Comparison of ENCODE assay signal across 1 cellular context in the genomic region with DNA sequence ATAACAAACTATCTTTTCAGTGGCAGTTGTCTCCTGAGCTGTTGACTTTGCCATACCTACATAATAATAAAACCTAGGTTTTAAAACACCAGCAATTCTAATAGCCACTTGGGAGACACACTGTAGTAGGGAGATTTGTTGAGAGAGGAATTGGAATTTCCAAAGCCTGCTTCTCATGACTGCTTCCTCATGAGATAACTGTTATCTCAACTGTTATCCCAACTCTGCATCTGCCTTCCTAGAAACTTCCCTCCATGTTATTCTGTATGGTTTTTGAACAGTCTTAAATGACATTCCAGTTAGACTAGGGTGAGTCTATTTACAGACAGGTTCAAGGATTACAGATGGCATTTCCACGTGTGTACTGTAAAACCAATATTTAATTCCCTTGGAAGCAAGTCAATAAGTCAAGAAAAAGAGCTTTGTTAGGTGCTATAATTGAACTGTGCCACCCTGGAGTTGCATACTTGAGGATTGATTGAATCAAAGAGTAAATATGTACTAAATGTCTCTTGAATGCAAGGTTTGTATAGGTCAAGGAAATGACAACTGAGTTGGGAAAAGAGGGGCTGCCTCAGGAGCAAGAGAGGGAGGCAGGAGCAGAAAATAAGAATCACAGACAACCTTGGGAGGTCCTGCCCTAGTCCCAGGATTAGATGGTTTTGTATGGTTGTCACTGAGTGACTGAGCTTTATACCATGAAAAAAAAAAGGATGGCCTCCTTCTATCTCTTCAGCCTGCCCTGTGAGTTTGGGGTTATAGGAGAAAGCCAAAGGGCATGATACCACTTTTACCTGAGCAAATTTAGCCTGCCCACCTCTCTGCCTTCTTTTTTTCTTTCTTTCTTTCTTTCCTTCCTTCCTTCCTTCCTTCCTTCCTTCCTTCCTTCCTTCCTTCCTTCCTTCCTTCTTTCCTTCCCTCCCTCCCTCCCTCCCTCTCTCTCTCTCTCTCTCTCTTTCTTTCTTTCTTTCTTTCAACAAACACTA.
TF ChIP-seq lines count a peak whose summit lies in the region.

No MANE protein-coding gene starts in this region.

TF ChIP-seq in HepG2, 621 proteins besides CTCF, POLR2A, EP300 and RAD21 (continues in another document):
- TF ChIP-seq ETV6 (CRISPR knock-in tag; conservative IDR thresholded peaks at IDR 0.05) (no peak), YY1 (IDR thresholded peaks at IDR 0.05; ENCODE audit: insufficient read depth, insufficient replicate concordance, low read depth, low read length) (no peak), NCOA5 (CRISPR knock-in tag; IDR thresholded peaks at IDR 0.05) (no peak), ZFP36 (IDR thresholded peaks at IDR 0.05; ENCODE audit: borderline replicate concordance, low read depth, low read length, partially characterized antibody) (no peak), TEAD2 (CRISPR knock-in tag; IDR thresholded peaks at IDR 0.05) (no peak), KLF11 (CRISPR knock-in tag; IDR thresholded peaks at IDR 0.05) (no peak), HMGA1 (CRISPR knock-in tag; conservative IDR thresholded peaks at IDR 0.05) (no peak), CBX2 (IDR thresholded peaks at IDR 0.05; ENCODE audit: low read depth, low read length) (no peak), CBX2 (CRISPR knock-in tag; IDR thresholded peaks at IDR 0.05; ENCODE audit: low read depth) (no peak), AGO1 (IDR thresholded peaks at IDR 0.05; ENCODE audit: low read depth, low read length, poor library complexity, severe bottlenecking) (no peak), TSC22D2 (CRISPR knock-in tag; IDR thresholded peaks at IDR 0.05; ENCODE audit: borderline replicate concordance) (no peak), SALL2 (CRISPR knock-in tag; IDR thresholded peaks at IDR 0.05) (no peak), JUN (CRISPR knock-in tag; IDR thresholded peaks at IDR 0.05) (no peak), U2AF2 (IDR thresholded peaks at IDR 0.05; ENCODE audit: low read depth, low read length) (0 out of 2 replicates have a peak, but pooled peaks have one; percentile 75), FOXA3 (CRISPR knock-in tag; IDR thresholded peaks at IDR 0.05) (peak; percentile 90), ZFP1 (CRISPR knock-in tag; IDR thresholded peaks at IDR 0.05) (no peak), U2AF1 (optimal IDR thresholded peaks at IDR 0.05; ENCODE audit: low read depth, low read length) (no peak), ZNF589 (CRISPR knock-in tag; conservative IDR thresholded peaks at IDR 0.05) (no peak), ZSCAN31 (CRISPR knock-in tag; IDR thresholded peaks at IDR 0.05; ENCODE audit: low read depth) (no peak), GATAD2A (CRISPR knock-in tag; IDR thresholded peaks at IDR 0.05) (peak; percentile 67; the same call in 1 of the 2 replicates), AKAP8 (CRISPR knock-in tag; IDR thresholded peaks at IDR 0.05) (no peak), TFDP1 (CRISPR knock-in tag; IDR thresholded peaks at IDR 0.05; ENCODE audit: borderline replicate concordance) (no peak), NR2F6 (IDR thresholded peaks at IDR 0.05) (peak; percentile 96), NR2F6 (CRISPR knock-in tag; IDR thresholded peaks at IDR 0.05) (peak; percentile 83), RAD51 (IDR thresholded peaks at IDR 0.05; ENCODE audit: borderline replicate concordance) (no peak), RELA (CRISPR knock-in tag; IDR thresholded peaks at IDR 0.05) (no peak), FLYWCH1 (CRISPR knock-in tag; IDR thresholded peaks at IDR 0.05) (no peak), ZNF609 (CRISPR knock-in tag; IDR thresholded peaks at IDR 0.05; ENCODE audit: borderline replicate concordance) (peak; percentile 96), KLF15 (CRISPR knock-in tag; IDR thresholded peaks at IDR 0.05; ENCODE audit: borderline replicate concordance) (no peak), SP140L (CRISPR knock-in tag; IDR thresholded peaks at IDR 0.05; ENCODE audit: borderline replicate concordance) (no peak), ZNF207 (IDR thresholded peaks at IDR 0.05; ENCODE audit: borderline replicate concordance) (no peak), CEBPG (CRISPR knock-in tag; IDR thresholded peaks at IDR 0.05) (peak; percentile 20; the same call in 1 of the 2 replicates), ZNF713 (CRISPR knock-in tag; IDR thresholded peaks at IDR 0.05) (no peak), SNAPC2 (CRISPR knock-in tag; IDR thresholded peaks at IDR 0.05) (peak; percentile 34; the same call in 1 of the 2 replicates), ZNF891 (CRISPR knock-in tag; IDR thresholded peaks at IDR 0.05) (no peak), ZNF430 (CRISPR knock-in tag; IDR thresholded peaks at IDR 0.05) (no peak), GLI4 (CRISPR knock-in tag; IDR thresholded peaks at IDR 0.05; ENCODE audit: borderline replicate concordance) (no peak), HNF4A (CRISPR knock-in tag; IDR thresholded peaks at IDR 0.05) (peak; percentile 72), FOXO1 (CRISPR knock-in tag; IDR thresholded peaks at IDR 0.05) (peak; percentile 60; the same call in 1 of the 2 replicates), HNRNPK (IDR thresholded peaks at IDR 0.05; ENCODE audit: low read depth, low read length, poor library complexity, severe bottlenecking) (peak; percentile 21), HIVEP1 (CRISPR knock-in tag; IDR thresholded peaks at IDR 0.05) (no peak), NR2F1 (CRISPR knock-in tag; IDR thresholded peaks at IDR 0.05) (peak; percentile 12 to 82; a peak in 3 of 4 replicates), ZNF75D (CRISPR knock-in tag; IDR thresholded peaks at IDR 0.05; ENCODE audit: borderline replicate concordance) (no peak), SCMH1 (CRISPR knock-in tag; IDR thresholded peaks at IDR 0.05; ENCODE audit: borderline replicate concordance) (no peak), NRL (CRISPR knock-in tag; IDR thresholded peaks at IDR 0.05; ENCODE audit: borderline replicate concordance) (no peak), ZSCAN9 (CRISPR knock-in tag; IDR thresholded peaks at IDR 0.05; ENCODE audit: borderline replicate concordance) (no peak), ZNF761 (CRISPR knock-in tag; conservative IDR thresholded peaks at IDR 0.05) (no peak), TBX2 (CRISPR knock-in tag; IDR thresholded peaks at IDR 0.05; ENCODE audit: borderline replicate concordance) (peak; percentile 64), ZNF232 (CRISPR knock-in tag; IDR thresholded peaks at IDR 0.05; ENCODE audit: borderline replicate concordance) (no peak), ZNF333 (CRISPR knock-in tag; IDR thresholded peaks at IDR 0.05; ENCODE audit: borderline replicate concordance) (no peak), MXD4 (CRISPR knock-in tag; IDR thresholded peaks at IDR 0.05) (no peak), ZSCAN5A (CRISPR knock-in tag; IDR thresholded peaks at IDR 0.05; ENCODE audit: borderline replicate concordance) (peak; percentile 20; the same call in 1 of the 2 replicates), MATR3 (CRISPR knock-in tag; IDR thresholded peaks at IDR 0.05) (no peak), ZMAT3 (CRISPR knock-in tag; conservative IDR thresholded peaks at IDR 0.05) (no peak), ZNF138 (CRISPR knock-in tag; IDR thresholded peaks at IDR 0.05; ENCODE audit: low read depth) (no peak), ZNF616 (CRISPR knock-in tag; IDR thresholded peaks at IDR 0.05; ENCODE audit: low read depth) (no peak), NAIF1 (CRISPR knock-in tag; IDR thresholded peaks at IDR 0.05; ENCODE audit: borderline replicate concordance) (no peak), SRF (IDR thresholded peaks at IDR 0.05; ENCODE audit: low read depth, low read length) (no peak), SKI (IDR thresholded peaks at IDR 0.05; ENCODE audit: partially characterized antibody) (peak; percentile 74)
- TF ChIP-seq, protein P1, sequence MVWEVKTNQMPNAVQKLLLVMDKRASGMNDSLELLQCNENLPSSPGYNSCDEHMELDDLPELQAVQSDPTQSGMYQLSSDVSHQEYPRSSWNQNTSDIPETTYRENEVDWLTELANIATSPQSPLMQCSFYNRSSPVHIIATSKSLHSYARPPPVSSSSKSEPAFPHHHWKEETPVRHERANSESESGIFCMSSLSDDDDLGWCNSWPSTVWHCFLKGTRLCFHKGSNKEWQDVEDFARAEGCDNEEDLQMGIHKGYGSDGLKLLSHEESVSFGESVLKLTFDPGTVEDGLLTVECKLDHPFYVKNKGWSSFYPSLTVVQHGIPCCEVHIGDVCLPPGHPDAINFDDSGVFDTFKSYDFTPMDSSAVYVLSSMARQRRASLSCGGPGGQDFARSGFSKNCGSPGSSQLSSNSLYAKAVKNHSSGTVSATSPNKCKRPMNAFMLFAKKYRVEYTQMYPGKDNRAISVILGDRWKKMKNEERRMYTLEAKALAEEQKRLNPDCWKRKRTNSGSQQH (CRISPR knock-in tag; IDR thresholded peaks at IDR 0.05; ENCODE audit: low read depth), result no peak
- TF ChIP-seq, protein P2, sequence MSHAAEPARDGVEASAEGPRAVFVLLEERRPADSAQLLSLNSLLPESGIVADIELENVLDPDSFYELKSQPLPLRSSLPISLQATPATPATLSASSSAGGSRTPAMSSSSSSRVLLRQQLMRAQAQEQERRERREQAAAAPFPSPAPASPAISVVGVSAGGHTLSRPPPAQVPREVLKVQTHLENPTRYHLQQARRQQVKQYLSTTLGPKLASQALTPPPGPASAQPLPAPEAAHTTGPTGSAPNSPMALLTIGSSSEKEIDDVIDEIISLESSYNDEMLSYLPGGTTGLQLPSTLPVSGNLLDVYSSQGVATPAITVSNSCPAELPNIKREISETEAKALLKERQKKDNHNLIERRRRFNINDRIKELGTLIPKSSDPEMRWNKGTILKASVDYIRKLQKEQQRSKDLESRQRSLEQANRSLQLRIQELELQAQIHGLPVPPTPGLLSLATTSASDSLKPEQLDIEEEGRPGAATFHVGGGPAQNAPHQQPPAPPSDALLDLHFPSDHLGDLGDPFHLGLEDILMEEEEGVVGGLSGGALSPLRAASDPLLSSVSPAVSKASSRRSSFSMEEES (CRISPR knock-in tag; IDR thresholded peaks at IDR 0.05), result no peak
- TF ChIP-seq, protein P3, sequence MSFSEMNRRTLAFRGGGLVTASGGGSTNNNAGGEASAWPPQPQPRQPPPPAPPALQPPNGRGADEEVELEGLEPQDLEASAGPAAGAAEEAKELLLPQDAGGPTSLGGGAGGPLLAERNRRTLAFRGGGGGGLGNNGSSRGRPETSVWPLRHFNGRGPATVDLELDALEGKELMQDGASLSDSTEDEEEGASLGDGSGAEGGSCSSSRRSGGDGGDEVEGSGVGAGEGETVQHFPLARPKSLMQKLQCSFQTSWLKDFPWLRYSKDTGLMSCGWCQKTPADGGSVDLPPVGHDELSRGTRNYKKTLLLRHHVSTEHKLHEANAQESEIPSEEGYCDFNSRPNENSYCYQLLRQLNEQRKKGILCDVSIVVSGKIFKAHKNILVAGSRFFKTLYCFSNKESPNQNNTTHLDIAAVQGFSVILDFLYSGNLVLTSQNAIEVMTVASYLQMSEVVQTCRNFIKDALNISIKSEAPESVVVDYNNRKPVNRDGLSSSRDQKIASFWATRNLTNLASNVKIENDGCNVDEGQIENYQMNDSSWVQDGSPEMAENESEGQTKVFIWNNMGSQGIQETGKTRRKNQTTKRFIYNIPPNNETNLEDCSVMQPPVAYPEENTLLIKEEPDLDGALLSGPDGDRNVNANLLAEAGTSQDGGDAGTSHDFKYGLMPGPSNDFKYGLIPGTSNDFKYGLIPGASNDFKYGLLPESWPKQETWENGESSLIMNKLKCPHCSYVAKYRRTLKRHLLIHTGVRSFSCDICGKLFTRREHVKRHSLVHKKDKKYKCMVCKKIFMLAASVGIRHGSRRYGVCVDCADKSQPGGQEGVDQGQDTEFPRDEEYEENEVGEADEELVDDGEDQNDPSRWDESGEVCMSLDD (CRISPR knock-in tag; IDR thresholded peaks at IDR 0.05; ENCODE audit: borderline replicate concordance), result no peak
